Comparison of ENCODE assay signal across 1 cellular context in the genomic region with DNA sequence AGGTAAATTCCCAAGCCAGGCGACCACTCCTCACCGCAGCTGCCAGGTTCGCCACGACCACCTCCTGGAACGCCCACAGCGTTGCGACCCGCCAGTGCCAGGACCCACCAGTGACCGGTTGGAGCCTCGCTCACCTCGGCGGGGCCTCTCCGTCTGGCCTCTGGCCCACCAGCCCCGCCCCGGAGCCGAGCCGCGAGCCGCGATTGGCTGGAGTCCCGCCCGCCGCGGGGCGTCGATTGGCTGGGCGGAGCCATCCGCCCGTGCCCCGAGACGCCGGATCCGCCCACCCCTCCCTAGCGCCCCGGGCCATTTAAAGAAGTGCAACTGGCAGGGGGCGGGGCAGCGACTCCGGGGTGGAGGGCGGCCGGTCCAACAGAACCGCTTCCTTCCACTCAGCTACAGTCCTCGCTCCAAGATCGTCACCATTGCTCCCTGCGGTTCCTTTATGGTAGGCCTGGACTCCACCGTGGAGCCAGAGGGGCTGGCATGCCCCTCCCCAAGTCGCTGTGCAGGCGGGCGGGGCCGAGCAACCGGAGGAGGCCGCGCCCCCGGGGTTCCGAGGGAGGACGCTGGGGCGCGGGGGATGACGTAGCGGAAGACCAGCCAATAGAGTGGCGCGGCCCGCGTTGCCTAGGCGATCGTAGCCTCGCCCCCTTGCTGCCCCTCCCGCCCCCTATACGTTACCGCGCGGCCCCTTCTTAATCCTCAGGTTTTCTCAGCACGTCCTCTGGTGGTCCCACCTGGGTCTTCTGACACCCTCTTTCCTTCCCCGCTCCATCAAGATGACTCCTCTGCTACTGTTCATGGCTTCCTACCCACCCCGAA.
TF ChIP-seq lines count a peak whose summit lies in the region.

A gene with protein sequence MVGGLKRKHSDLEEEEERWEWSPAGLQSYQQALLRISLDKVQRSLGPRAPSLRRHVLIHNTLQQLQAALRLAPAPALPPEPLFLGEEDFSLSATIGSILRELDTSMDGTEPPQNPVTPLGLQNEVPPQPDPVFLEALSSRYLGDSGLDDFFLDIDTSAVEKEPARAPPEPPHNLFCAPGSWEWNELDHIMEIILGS (minus strand): TSS at position 155 of the 825 bp plus-strand sequence. CDS start 2,255 bp downstream, outside the sequence.

TF ChIP-seq in K562, 482 proteins besides CTCF, POLR2A, EP300 and RAD21 (continued from another document and continues in another):
- TF ChIP-seq, protein P1, sequence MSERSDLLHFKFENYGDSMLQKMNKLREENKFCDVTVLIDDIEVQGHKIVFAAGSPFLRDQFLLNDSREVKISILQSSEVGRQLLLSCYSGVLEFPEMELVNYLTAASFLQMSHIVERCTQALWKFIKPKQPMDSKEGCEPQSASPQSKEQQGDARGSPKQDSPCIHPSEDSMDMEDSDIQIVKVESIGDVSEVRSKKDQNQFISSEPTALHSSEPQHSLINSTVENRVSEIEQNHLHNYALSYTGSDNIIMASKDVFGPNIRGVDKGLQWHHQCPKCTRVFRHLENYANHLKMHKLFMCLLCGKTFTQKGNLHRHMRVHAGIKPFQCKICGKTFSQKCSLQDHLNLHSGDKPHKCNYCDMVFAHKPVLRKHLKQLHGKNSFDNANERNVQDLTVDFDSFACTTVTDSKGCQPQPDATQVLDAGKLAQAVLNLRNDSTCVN (CRISPR knock-in tag; IDR thresholded peaks at IDR 0.05): no peak
- TF ChIP-seq, protein P2, sequence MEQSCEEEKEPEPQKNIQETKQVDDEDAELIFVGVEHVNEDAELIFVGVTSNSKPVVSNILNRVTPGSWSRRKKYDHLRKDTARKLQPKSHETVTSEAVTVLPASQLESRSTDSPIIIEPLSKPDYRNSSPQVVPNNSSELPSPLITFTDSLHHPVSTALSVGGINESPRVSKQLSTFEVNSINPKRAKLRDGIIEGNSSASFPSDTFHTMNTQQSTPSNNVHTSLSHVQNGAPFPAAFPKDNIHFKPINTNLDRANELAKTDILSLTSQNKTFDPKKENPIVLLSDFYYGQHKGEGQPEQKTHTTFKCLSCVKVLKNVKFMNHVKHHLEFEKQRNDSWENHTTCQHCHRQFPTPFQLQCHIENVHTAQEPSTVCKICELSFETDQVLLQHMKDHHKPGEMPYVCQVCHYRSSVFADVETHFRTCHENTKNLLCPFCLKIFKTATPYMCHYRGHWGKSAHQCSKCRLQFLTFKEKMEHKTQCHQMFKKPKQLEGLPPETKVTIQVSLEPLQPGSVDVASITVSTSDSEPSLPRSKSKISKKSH (CRISPR knock-in tag; IDR thresholded peaks at IDR 0.05): no peak
- TF ChIP-seq FOXK2 (conservative IDR thresholded peaks at IDR 0.05 in 1 of 2, IDR thresholded peaks at IDR 0.05 in 1 of 2; ENCODE audit: low read depth in 2 of 2) (peak in 1 of 2 experiments; percentile 35; a peak in 2 of 4 replicates), ZNF780A (CRISPR knock-in tag; IDR thresholded peaks at IDR 0.05) (no peak), MAFG (tag; conservative IDR thresholded peaks at IDR 0.05) (no peak), HMG20A (CRISPR knock-in tag; conservative IDR thresholded peaks at IDR 0.05) (no peak), ZNF347 (CRISPR knock-in tag; IDR thresholded peaks at IDR 0.05; ENCODE audit: low read depth) (no peak), SRF (CRISPR knock-in tag; IDR thresholded peaks at IDR 0.05) (peak in 1 of 2 experiments; percentile 92; a peak in 2 of 4 replicates), ARID1B (IDR thresholded peaks at IDR 0.05) (0 out of 2 replicates have a peak, but pooled peaks have one; percentile 24), ZNF766 (CRISPR knock-in tag; conservative IDR thresholded peaks at IDR 0.05) (no peak), SMAD4 (CRISPR knock-in tag; conservative IDR thresholded peaks at IDR 0.05) (peak; percentile 80), ZNF384 (IDR thresholded peaks at IDR 0.05; ENCODE audit: low read depth, low read length) (no peak), DACH1 (IDR thresholded peaks at IDR 0.05; ENCODE audit: partially characterized antibody) (no peak), SMARCA4 (IDR thresholded peaks at IDR 0.05) (peak; percentile 50; the same call in 1 of the 2 replicates), ZNF354B (CRISPR knock-in tag; IDR thresholded peaks at IDR 0.05) (no peak), FOXP1 (CRISPR knock-in tag; IDR thresholded peaks at IDR 0.05) (peak; percentile 72; the same call in 1 of the 2 replicates), NR2F6 (CRISPR knock-in tag; IDR thresholded peaks at IDR 0.05) (no peak), PTTG1 (tag; IDR thresholded peaks at IDR 0.05; ENCODE audit: low read depth) (no peak), MTA3 (IDR thresholded peaks at IDR 0.05; ENCODE audit: borderline replicate concordance) (peak; percentile 51; the same call in 1 of the 2 replicates), KLF1 (tag; IDR thresholded peaks at IDR 0.05) (peak; percentile 61; the same call in 1 of the 2 replicates), SP2 (IDR thresholded peaks at IDR 0.05; ENCODE audit: extremely low read depth, low read depth, low read length, poor library complexity, severe bottlenecking) (peak; percentile 48), LCOR (CRISPR knock-in tag; IDR thresholded peaks at IDR 0.05) (no peak), ZNF316 (IDR thresholded peaks at IDR 0.05) (no peak), CCAR2 (IDR thresholded peaks at IDR 0.05; ENCODE audit: low read depth, low read length) (no peak), TAF15 (IDR thresholded peaks at IDR 0.05; ENCODE audit: low read depth, low read length) (no peak), MTA1 (IDR thresholded peaks at IDR 0.05; ENCODE audit: borderline replicate concordance) (peak; percentile 69; the same call in 1 of the 2 replicates), ZKSCAN8 (CRISPR knock-in tag; IDR thresholded peaks at IDR 0.05) (no peak), BCOR (IDR thresholded peaks at IDR 0.05) (no peak), SIX5 (IDR thresholded peaks at IDR 0.05; ENCODE audit: borderline replicate concordance in 1 of 2, insufficient read depth in 1 of 2, low read depth in 1 of 2, low read length in 2 of 2) (no peak), CBX2 (IDR thresholded peaks at IDR 0.05; ENCODE audit: insufficient read depth, low read length, poor library complexity, severe bottlenecking) (no peak), MIER1 (IDR thresholded peaks at IDR 0.05; ENCODE audit: low read depth) (0 out of 2 replicates have a peak, but pooled peaks have one; percentile 22), NEUROD1 (IDR thresholded peaks at IDR 0.05; ENCODE audit: borderline replicate concordance, low read depth, low read length, partially characterized antibody) (peak; percentile 51), RBM14 (IDR thresholded peaks at IDR 0.05; ENCODE audit: borderline replicate concordance, insufficient read depth, low read depth, low read length) (no peak)
- TF ChIP-seq, protein P3, sequence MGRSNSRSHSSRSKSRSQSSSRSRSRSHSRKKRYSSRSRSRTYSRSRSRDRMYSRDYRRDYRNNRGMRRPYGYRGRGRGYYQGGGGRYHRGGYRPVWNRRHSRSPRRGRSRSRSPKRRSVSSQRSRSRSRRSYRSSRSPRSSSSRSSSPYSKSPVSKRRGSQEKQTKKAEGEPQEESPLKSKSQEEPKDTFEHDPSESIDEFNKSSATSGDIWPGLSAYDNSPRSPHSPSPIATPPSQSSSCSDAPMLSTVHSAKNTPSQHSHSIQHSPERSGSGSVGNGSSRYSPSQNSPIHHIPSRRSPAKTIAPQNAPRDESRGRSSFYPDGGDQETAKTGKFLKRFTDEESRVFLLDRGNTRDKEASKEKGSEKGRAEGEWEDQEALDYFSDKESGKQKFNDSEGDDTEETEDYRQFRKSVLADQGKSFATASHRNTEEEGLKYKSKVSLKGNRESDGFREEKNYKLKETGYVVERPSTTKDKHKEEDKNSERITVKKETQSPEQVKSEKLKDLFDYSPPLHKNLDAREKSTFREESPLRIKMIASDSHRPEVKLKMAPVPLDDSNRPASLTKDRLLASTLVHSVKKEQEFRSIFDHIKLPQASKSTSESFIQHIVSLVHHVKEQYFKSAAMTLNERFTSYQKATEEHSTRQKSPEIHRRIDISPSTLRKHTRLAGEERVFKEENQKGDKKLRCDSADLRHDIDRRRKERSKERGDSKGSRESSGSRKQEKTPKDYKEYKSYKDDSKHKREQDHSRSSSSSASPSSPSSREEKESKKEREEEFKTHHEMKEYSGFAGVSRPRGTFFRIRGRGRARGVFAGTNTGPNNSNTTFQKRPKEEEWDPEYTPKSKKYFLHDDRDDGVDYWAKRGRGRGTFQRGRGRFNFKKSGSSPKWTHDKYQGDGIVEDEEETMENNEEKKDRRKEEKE (IDR thresholded peaks at IDR 0.05; ENCODE audit: borderline replicate concordance in 1 of 2, control insufficient read depth in 1 of 2, low read depth in 2 of 2, low read length in 1 of 2): no peak
- TF ChIP-seq, protein P4, sequence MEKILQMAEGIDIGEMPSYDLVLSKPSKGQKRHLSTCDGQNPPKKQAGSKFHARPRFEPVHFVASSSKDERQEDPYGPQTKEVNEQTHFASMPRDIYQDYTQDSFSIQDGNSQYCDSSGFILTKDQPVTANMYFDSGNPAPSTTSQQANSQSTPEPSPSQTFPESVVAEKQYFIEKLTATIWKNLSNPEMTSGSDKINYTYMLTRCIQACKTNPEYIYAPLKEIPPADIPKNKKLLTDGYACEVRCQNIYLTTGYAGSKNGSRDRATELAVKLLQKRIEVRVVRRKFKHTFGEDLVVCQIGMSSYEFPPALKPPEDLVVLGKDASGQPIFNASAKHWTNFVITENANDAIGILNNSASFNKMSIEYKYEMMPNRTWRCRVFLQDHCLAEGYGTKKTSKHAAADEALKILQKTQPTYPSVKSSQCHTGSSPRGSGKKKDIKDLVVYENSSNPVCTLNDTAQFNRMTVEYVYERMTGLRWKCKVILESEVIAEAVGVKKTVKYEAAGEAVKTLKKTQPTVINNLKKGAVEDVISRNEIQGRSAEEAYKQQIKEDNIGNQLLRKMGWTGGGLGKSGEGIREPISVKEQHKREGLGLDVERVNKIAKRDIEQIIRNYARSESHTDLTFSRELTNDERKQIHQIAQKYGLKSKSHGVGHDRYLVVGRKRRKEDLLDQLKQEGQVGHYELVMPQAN (IDR thresholded peaks at IDR 0.05; ENCODE audit: borderline replicate concordance): peak; percentile 95
- TF ChIP-seq, protein P5, sequence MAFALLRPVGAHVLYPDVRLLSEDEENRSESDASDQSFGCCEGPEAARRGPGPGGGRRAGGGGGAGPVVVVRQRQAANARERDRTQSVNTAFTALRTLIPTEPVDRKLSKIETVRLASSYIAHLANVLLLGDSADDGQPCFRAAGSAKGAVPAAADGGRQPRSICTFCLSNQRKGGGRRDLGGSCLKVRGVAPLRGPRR (CRISPR knock-in tag; IDR thresholded peaks at IDR 0.05): no peak
- TF ChIP-seq, protein P6, sequence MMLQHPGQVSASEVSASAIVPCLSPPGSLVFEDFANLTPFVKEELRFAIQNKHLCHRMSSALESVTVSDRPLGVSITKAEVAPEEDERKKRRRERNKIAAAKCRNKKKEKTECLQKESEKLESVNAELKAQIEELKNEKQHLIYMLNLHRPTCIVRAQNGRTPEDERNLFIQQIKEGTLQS (IDR thresholded peaks at IDR 0.05): no peak
- TF ChIP-seq, protein P6 (CRISPR knock-in tag; conservative IDR thresholded peaks at IDR 0.05): no peak
- TF ChIP-seq, protein P7, sequence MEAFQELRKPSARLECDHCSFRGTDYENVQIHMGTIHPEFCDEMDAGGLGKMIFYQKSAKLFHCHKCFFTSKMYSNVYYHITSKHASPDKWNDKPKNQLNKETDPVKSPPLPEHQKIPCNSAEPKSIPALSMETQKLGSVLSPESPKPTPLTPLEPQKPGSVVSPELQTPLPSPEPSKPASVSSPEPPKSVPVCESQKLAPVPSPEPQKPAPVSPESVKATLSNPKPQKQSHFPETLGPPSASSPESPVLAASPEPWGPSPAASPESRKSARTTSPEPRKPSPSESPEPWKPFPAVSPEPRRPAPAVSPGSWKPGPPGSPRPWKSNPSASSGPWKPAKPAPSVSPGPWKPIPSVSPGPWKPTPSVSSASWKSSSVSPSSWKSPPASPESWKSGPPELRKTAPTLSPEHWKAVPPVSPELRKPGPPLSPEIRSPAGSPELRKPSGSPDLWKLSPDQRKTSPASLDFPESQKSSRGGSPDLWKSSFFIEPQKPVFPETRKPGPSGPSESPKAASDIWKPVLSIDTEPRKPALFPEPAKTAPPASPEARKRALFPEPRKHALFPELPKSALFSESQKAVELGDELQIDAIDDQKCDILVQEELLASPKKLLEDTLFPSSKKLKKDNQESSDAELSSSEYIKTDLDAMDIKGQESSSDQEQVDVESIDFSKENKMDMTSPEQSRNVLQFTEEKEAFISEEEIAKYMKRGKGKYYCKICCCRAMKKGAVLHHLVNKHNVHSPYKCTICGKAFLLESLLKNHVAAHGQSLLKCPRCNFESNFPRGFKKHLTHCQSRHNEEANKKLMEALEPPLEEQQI (IDR thresholded peaks at IDR 0.05): no peak
- TF ChIP-seq, protein P8, sequence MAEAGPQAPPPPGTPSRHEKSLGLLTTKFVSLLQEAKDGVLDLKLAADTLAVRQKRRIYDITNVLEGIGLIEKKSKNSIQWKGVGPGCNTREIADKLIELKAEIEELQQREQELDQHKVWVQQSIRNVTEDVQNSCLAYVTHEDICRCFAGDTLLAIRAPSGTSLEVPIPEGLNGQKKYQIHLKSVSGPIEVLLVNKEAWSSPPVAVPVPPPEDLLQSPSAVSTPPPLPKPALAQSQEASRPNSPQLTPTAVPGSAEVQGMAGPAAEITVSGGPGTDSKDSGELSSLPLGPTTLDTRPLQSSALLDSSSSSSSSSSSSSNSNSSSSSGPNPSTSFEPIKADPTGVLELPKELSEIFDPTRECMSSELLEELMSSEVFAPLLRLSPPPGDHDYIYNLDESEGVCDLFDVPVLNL (CRISPR knock-in tag; IDR thresholded peaks at IDR 0.05; ENCODE audit: low read depth): 0 out of 2 replicates have a peak, but pooled peaks have one; percentile 15
- TF ChIP-seq, protein P9, sequence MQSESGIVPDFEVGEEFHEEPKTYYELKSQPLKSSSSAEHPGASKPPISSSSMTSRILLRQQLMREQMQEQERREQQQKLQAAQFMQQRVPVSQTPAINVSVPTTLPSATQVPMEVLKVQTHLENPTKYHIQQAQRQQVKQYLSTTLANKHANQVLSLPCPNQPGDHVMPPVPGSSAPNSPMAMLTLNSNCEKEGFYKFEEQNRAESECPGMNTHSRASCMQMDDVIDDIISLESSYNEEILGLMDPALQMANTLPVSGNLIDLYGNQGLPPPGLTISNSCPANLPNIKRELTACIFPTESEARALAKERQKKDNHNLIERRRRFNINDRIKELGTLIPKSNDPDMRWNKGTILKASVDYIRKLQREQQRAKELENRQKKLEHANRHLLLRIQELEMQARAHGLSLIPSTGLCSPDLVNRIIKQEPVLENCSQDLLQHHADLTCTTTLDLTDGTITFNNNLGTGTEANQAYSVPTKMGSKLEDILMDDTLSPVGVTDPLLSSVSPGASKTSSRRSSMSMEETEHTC (IDR thresholded peaks at IDR 0.05): no peak
- TF ChIP-seq, protein P10, sequence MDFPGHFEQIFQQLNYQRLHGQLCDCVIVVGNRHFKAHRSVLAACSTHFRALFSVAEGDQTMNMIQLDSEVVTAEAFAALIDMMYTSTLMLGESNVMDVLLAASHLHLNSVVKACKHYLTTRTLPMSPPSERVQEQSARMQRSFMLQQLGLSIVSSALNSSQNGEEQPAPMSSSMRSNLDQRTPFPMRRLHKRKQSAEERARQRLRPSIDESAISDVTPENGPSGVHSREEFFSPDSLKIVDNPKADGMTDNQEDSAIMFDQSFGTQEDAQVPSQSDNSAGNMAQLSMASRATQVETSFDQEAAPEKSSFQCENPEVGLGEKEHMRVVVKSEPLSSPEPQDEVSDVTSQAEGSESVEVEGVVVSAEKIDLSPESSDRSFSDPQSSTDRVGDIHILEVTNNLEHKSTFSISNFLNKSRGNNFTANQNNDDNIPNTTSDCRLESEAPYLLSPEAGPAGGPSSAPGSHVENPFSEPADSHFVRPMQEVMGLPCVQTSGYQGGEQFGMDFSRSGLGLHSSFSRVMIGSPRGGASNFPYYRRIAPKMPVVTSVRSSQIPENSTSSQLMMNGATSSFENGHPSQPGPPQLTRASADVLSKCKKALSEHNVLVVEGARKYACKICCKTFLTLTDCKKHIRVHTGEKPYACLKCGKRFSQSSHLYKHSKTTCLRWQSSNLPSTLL (IDR thresholded peaks at IDR 0.05): no peak
